21 cellular contexts compared by ENCODE assay signal in genomic region chr5:91076138-91076537, GRCh38.
"Had no signal": no experiment of that assay in that cellular context is flagged by ENCODE, and none has a peak within 500 bp of the region (broad histone marks: within the 10 kb centered on the region; RNA-seq: fewer than 3 reads in every experiment).

No MANE protein-coding gene starts in this region.

- H3K27ac ChIP-seq: colonic mucosa, epithelial cell of prostate, foreskin keratinocyte, right atrium auricular region, skin epidermis, suprapubic skin, transverse colon had no signal

- H3K27me3 Mint-ChIP-seq: progenitor cell of endocrine pancreas; stimulated activated naive CD8-positive, alpha-beta T cell treated with anti-CD3 and anti-CD28 coated beads, Interleukin-15, amount 100 ng/mL, for 72 hours had no signal

- H3K4me3 ChIP-seq: colonic mucosa, right atrium auricular region, skin epidermis, suprapubic skin, transverse colon had no signal

- H3K36me3 Mint-ChIP-seq: memory B cell had no signal

- H3K36me3 ChIP-seq: colonic mucosa, right atrium auricular region, suprapubic skin, transverse colon had no signal

- H3K9me3 Mint-ChIP-seq: activated CD4-positive, alpha-beta T cell treated with anti-CD3 and anti-CD28 coated beads, Interleukin-2, amount 10 ng/mL, durations not matched to agents 24 days and 14 days; activated naive CD4-positive, alpha-beta T cell treated with anti-CD3 and anti-CD28 coated beads for 36 hours; activated T-cell treated with anti-CD3 and anti-CD28 coated beads, Interleukin-2, amount 50 U/mL, for 24 hours; central memory CD8-positive, alpha-beta T cell; endodermal cell; memory B cell; stimulated activated naive CD8-positive, alpha-beta T cell treated with anti-CD3 and anti-CD28 coated beads, Interleukin-15, amount 100 ng/mL, for 72 hours had no signal

- DNase-seq: activated CD4-positive, alpha-beta T cell treated with anti-CD3 and anti-CD28 coated beads, Interleukin-2, amount 10 ng/mL, durations not matched to agents 24 days and 14 days; activated CD8-positive, alpha-beta T cell treated with anti-CD3 and anti-CD28 coated beads, Interleukin-2, amount 10 ng/mL, durations not matched to agents 7 days and 5 days; activated naive CD4-positive, alpha-beta T cell treated with anti-CD3 and anti-CD28 coated beads for 36 hours; activated T-cell treated with anti-CD3 and anti-CD28 coated beads, Interleukin-2, amount 50 U/mL, for 24 hours; colonic mucosa; endodermal cell; foreskin keratinocyte; glutamatergic neuron; hippocampal formation; left ventricle myocardium superior; occipital lobe; stimulated activated CD4-positive, alpha-beta T cell treated with anti-CD3 and anti-CD28 coated beads, Interleukin-2, amount 100 ng/mL, for 48 hours; stimulated activated naive CD8-positive, alpha-beta T cell treated with anti-CD3 and anti-CD28 coated beads, Interleukin-15, amount 100 ng/mL, for 72 hours; transverse colon had no signal

- H3K4me3 Mint-ChIP-seq: activated CD4-positive, alpha-beta T cell treated with anti-CD3 and anti-CD28 coated beads, Interleukin-2, amount 10 ng/mL, durations not matched to agents 24 days and 14 days; activated CD8-positive, alpha-beta T cell treated with anti-CD3 and anti-CD28 coated beads, Interleukin-2, amount 10 ng/mL, durations not matched to agents 7 days and 5 days; activated naive CD4-positive, alpha-beta T cell treated with anti-CD3 and anti-CD28 coated beads for 36 hours; activated T-cell treated with anti-CD3 and anti-CD28 coated beads, Interleukin-2, amount 50 U/mL, for 24 hours; central memory CD8-positive, alpha-beta T cell; endodermal cell; memory B cell; stimulated activated naive CD8-positive, alpha-beta T cell treated with anti-CD3 and anti-CD28 coated beads, Interleukin-15, amount 100 ng/mL, for 72 hours had no signal

- H3K27ac Mint-ChIP-seq: activated CD4-positive, alpha-beta T cell treated with anti-CD3 and anti-CD28 coated beads, Interleukin-2, amount 10 ng/mL, durations not matched to agents 24 days and 14 days; activated CD8-positive, alpha-beta T cell treated with anti-CD3 and anti-CD28 coated beads, Interleukin-2, amount 10 ng/mL, durations not matched to agents 7 days and 5 days; activated naive CD4-positive, alpha-beta T cell treated with anti-CD3 and anti-CD28 coated beads for 36 hours; activated T-cell treated with anti-CD3 and anti-CD28 coated beads, Interleukin-2, amount 50 U/mL, for 24 hours; endodermal cell; memory B cell; progenitor cell of endocrine pancreas; stimulated activated naive CD8-positive, alpha-beta T cell treated with anti-CD3 and anti-CD28 coated beads, Interleukin-15, amount 100 ng/mL, for 72 hours had no signal

- H3K4me1 ChIP-seq: colonic mucosa had no signal

- H3K9me3 ChIP-seq: colonic mucosa, right atrium auricular region, suprapubic skin, transverse colon had no signal

- H3K27me3 ChIP-seq: colonic mucosa, foreskin keratinocyte, right atrium auricular region, suprapubic skin, transverse colon had no signal

- H3K4me1 Mint-ChIP-seq: central memory CD8-positive, alpha-beta T cell; endodermal cell had no signal
